ENCODE assay signal across 2 cellular contexts in genomic region chr11:66322732-66323427, GRCh38.
A peak's percentile ranks its signal among the peaks of the same experiment; 100 is the strongest.
TF ChIP-seq lines count a peak whose summit lies in the region.

No MANE protein-coding gene starts in this region.

TF ChIP-seq in H1, 55 proteins besides CTCF, POLR2A, EP300 and RAD21:
- TF ChIP-seq SUZ12 (IDR thresholded peaks at IDR 0.05; ENCODE audit: low read length) (no peak), SAP30 (IDR thresholded peaks at IDR 0.05; ENCODE audit: insufficient read depth, insufficient replicate concordance, low read length) (no peak), TCF12 (IDR thresholded peaks at IDR 0.05; ENCODE audit: low read depth, low read length) (no peak), HDAC6 (IDR thresholded peaks at IDR 0.05; ENCODE audit: low read depth, low read length) (no peak), CEBPB (IDR thresholded peaks at IDR 0.05; ENCODE audit: low read depth, low read length) (no peak), PHF8 (conservative IDR thresholded peaks at IDR 0.05; ENCODE audit: low read depth, low read length) (no peak), EZH2 (IDR thresholded peaks at IDR 0.05; ENCODE audit: low read depth, low read length, severe bottlenecking) (no peak), ATF2 (IDR thresholded peaks at IDR 0.05; ENCODE audit: low read length) (no peak), RXRA (IDR thresholded peaks at IDR 0.05; ENCODE audit: insufficient read depth, low read depth, low read length) (no peak), CREB1 (IDR thresholded peaks at IDR 0.05) (no peak), FOSL1 (IDR thresholded peaks at IDR 0.05; ENCODE audit: insufficient read depth, low read depth, low read length) (no peak), SIN3A (conservative IDR thresholded peaks at IDR 0.05 in 1 of 2, IDR thresholded peaks at IDR 0.05 in 1 of 2; ENCODE audit: low read depth in 1 of 2, low read length in 2 of 2) (no peak)

TF ChIP-seq in liver, 16 proteins besides CTCF, POLR2A, EP300 and RAD21:
- no peak for TF ChIP-seq EGR1 (IDR thresholded peaks at IDR 0.05; ENCODE audit: low read depth in 2 of 2)
- peak; percentile 13 for TF ChIP-seq NR2F2 (IDR thresholded peaks at IDR 0.05)
- TF ChIP-seq FOXA1 (IDR thresholded peaks at IDR 0.05): no peak
